Comparison of ENCODE assay signal across 12 cellular contexts in the genomic region with DNA sequence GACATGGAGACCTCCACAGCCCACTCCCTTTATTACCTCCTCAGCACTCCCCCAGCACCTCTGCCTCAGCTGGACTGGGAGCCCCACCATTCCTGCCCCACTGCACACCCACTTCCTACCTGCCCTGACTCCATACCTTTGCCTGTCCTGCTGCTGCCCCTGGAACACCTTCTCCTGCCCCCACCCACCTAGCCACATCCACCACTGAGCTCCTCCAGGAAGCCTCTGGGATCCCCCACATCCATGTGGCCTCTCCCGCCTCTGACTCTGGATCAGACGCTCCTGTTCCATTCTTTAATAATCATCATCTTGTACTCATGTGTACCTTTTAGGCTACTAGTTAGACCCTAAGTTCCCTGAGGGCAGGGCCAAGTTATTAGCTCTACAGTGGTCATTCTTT. TPM values are rescaled to one million over a fixed set of nuclear protein-coding genes. Genes with fewer than 3 reads are reported as not detected.
DNase-seq lines count a peak whose midpoint lies in the region; ATAC-seq and TF ChIP-seq lines count a peak whose summit lies in the region.
"Had no signal": no experiment of that assay in that cellular context is flagged by ENCODE, and none has a peak within 500 bp of the region (broad histone marks: within the 10 kb centered on the region; RNA-seq: fewer than 3 reads in every experiment).

No MANE protein-coding gene starts in this region.

- H3K4me3 ChIP-seq in right atrium auricular region (no peak overlapping the region), colonic mucosa (no peak overlapping the region)
- H3K4me3 ChIP-seq: BLaER1 treated with 17β-estradiol and CSF1 and Interleukin-3, amounts not matched to agents 10 nM and 100 nM had no signal

- H3K4me1 Mint-ChIP-seq in neural crest cell: no peaks in the 10 kb centered on the region

- H3K4me1 ChIP-seq in right atrium auricular region (peaks cover 0 to 67% of the 10 kb centered on the region in 2 donors), colonic mucosa (peaks cover 6% of the 10 kb centered on the region)

- H3K27ac Mint-ChIP-seq in neural crest cell (ENCODE audit: unreplicated experiment): peak overlapping the region; percentile 5

- H3K36me3 ChIP-seq in right atrium auricular region (no peaks in the 10 kb centered on the region), colonic mucosa (no peaks in the 10 kb centered on the region)

- no peaks in the 10 kb centered on the region for H3K9me3 Mint-ChIP-seq in neural crest cell

- H3K27me3 ChIP-seq in right atrium auricular region (no peaks in the 10 kb centered on the region), colonic mucosa (no peaks in the 10 kb centered on the region)
- H3K27me3 ChIP-seq: BLaER1 treated with 17β-estradiol and CSF1 and Interleukin-3, amounts not matched to agents 10 nM and 100 nM; brain microvascular endothelial cell had no signal

- H3K4me3 Mint-ChIP-seq in neural crest cell: no peak overlapping the region

- no peak for TF ChIP-seq CTCF in right atrium auricular region (IDR thresholded peaks at IDR 0.05)
- TF ChIP-seq CTCF in colonic mucosa (IDR thresholded peaks at IDR 0.05): no peak
- no peak for TF ChIP-seq CTCF in neural crest cell (conservative IDR thresholded peaks at IDR 0.05)

- H3K36me3 Mint-ChIP-seq in neural crest cell (ENCODE audit: low read depth): no peaks in the 10 kb centered on the region

- ATAC-seq in Right ventricle myocardium superior (ENCODE audit: poor library complexity) (no peak), HG03095 (IDR thresholded peaks at IDR 0.05; ENCODE audit: unreplicated experiment) (no peak)

- intact Hi-C loops in Right ventricle myocardium superior (cut with DNase I): no loop called here
- intact Hi-C loops in colonic mucosa (cut with DNase I): no loop called here

- peak overlapping the region in 1 of 2 donors; percentile 69 for H3K9ac ChIP-seq in colonic mucosa (ENCODE audit: low read depth in 2 of 2, low read length in 2 of 2)
- H3K9ac ChIP-seq: BLaER1 treated with 17β-estradiol and CSF1 and Interleukin-3, amounts not matched to agents 10 nM and 100 nM had no signal

- DNase-seq in right atrium auricular region (ENCODE audit: low spot score) (peak; percentile 26), Right ventricle myocardium superior (no peak), colonic mucosa (peak; percentile 16), neural crest cell (ENCODE audit: low read depth, low spot score) (no peak), ureter (ENCODE audit: low spot score) (peak; percentile 32), middle frontal gyrus (ENCODE audit: extremely low spot score, low spot score) (no peak)
- no peak for DNase-seq in stimulated activated CD4-positive, alpha-beta T cell treated with anti-CD3 and anti-CD28 coated beads, Interleukin-2, amount 100 ng/mL, for 24 hours
- DNase-seq: brain microvascular endothelial cell, NCI-H2171 treated with DMSO at 0.1 percent for 48 hours, SW 1271 had no signal

- no peaks in the 10 kb centered on the region for H3K27me3 Mint-ChIP-seq in neural crest cell (ENCODE audit: low read depth)

- H3K27ac ChIP-seq in right atrium auricular region (peak overlapping the region; percentile 99), colonic mucosa (no peak overlapping the region)
- H3K27ac ChIP-seq: brain microvascular endothelial cell had no signal

- H3K9me3 ChIP-seq in right atrium auricular region: no peaks in the 10 kb centered on the region
- no peaks in the 10 kb centered on the region for H3K9me3 ChIP-seq in colonic mucosa
- H3K9me3 ChIP-seq: BLaER1 treated with 17β-estradiol and CSF1 and Interleukin-3, amounts not matched to agents 10 nM and 100 nM had no signal

RNA-seq across cellular contexts. Expression of a gene that starts 2.2 kb away (rescaled TPM):
- 1 to 10 TPM; 2.9 to 3.9 TPM for total RNA-seq in right atrium auricular region
- total RNA-seq in Right ventricle myocardium superior: 2.5 TPM
- total RNA-seq in colonic mucosa: 100 to 1,000 TPM; 202 to 345 TPM
- 1.6 and 2.4 TPM in 2 replicates for total RNA-seq in neural crest cell
- 15.2 TPM for total RNA-seq in ureter

Comparison
In these comparisons a context has a peak if more than half of its experiments do, and no peak if none do; other contexts are left out.
1. DNase-seq: peak in right atrium auricular region (single experiment), colonic mucosa (single experiment) and ureter (single experiment); none in Right ventricle myocardium superior (single experiment), neural crest cell (single experiment), middle frontal gyrus (single experiment) and stimulated activated CD4-positive, alpha-beta T cell treated with anti-CD3 and anti-CD28 coated beads, Interleukin-2, amount 100 ng/mL, for 24 hours (0 of 2).
2. RNA of a gene that starts 2.2 kb away (total RNA-seq): 202 to 345 TPM in colonic mucosa; 15.2 TPM in ureter (single experiment), 2.9 to 3.9 TPM in right atrium auricular region, 2.5 TPM in Right ventricle myocardium superior (single experiment) and 1.6 to 2.4 TPM in neural crest cell; every median in the first group is over 10 times any median in the second.